ENCODE assay signal across 2 cellular contexts in the genomic region with DNA sequence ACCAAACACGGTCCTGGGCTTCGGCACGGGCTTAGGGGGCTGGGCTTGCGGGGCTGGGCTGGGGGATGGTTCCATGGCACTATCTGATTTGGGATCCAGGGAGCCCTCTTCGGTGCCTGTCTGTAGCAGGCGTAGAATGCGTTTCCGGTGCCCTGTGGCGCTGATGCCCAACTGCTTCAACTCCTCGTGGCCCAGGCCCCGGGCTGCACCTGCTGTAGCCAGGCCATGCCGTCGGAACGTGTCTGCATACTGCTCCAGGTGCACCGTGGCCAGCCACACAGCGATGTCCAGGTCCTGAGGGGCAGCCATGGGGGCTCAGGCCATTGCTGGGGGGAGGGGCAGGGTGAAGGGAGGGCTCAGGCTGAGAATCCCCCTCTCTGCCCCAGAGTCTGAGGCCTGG.
TF ChIP-seq lines count a peak whose summit lies in the region.

No MANE protein-coding gene starts in this region.

TF ChIP-seq in IMR-90, 13 proteins besides CTCF, POLR2A, EP300 and RAD21:
- TF ChIP-seq NFE2L2 (IDR thresholded peaks at IDR 0.05; ENCODE audit: low read depth, low read length) (no peak), MAFK (IDR thresholded peaks at IDR 0.05; ENCODE audit: low read depth, low read length) (no peak), FOS (IDR thresholded peaks at IDR 0.05; ENCODE audit: low read depth, low read length) (no peak), MXI1 (IDR thresholded peaks at IDR 0.05; ENCODE audit: borderline replicate concordance, low read depth, low read length) (no peak), MAZ (IDR thresholded peaks at IDR 0.05; ENCODE audit: borderline replicate concordance, low read depth, low read length) (no peak), SMC3 (IDR thresholded peaks at IDR 0.05; ENCODE audit: low read depth, low read length) (no peak), CEBPB (IDR thresholded peaks at IDR 0.05; ENCODE audit: low read depth, low read length) (no peak), CHD1 (IDR thresholded peaks at IDR 0.05; ENCODE audit: low read depth, low read length) (no peak)
- TF ChIP-seq, protein P1, sequence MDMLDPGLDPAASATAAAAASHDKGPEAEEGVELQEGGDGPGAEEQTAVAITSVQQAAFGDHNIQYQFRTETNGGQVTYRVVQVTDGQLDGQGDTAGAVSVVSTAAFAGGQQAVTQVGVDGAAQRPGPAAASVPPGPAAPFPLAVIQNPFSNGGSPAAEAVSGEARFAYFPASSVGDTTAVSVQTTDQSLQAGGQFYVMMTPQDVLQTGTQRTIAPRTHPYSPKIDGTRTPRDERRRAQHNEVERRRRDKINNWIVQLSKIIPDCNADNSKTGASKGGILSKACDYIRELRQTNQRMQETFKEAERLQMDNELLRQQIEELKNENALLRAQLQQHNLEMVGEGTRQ (IDR thresholded peaks at IDR 0.05; ENCODE audit: low read depth, low read length) = no peak
- TF ChIP-seq, protein P2, sequence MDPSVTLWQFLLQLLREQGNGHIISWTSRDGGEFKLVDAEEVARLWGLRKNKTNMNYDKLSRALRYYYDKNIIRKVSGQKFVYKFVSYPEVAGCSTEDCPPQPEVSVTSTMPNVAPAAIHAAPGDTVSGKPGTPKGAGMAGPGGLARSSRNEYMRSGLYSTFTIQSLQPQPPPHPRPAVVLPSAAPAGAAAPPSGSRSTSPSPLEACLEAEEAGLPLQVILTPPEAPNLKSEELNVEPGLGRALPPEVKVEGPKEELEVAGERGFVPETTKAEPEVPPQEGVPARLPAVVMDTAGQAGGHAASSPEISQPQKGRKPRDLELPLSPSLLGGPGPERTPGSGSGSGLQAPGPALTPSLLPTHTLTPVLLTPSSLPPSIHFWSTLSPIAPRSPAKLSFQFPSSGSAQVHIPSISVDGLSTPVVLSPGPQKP (IDR thresholded peaks at IDR 0.05; ENCODE audit: borderline replicate concordance, low read depth, low read length) = no peak

TF ChIP-seq in endothelial cell of umbilical vein, 7 proteins besides CTCF, POLR2A, EP300 and RAD21:
- no peak for TF ChIP-seq EZH2 (IDR thresholded peaks at IDR 0.05; ENCODE audit: borderline replicate concordance, low read depth, low read length, severe bottlenecking)
